Comparison of ENCODE assay signal across 25 cellular contexts in genomic region chr15:47407692-47408091, GRCh38.
A peak's percentile ranks its signal among the peaks of the same experiment; 100 is the strongest.
DNase-seq lines count a peak whose midpoint lies in the region; FAIRE-seq and TF ChIP-seq lines count a peak whose summit lies in the region.
"Had no signal": no experiment of that assay in that cellular context is flagged by ENCODE, and none has a peak within 500 bp of the region (broad histone marks: within the 10 kb centered on the region; RNA-seq: fewer than 3 reads in every experiment).

No MANE protein-coding gene starts in this region.

- no CpG with 5 or more reads among the region's 5 CpGs for WGBS in H9 (ENCODE audit: extremely low coverage, insufficient read length, low lambda C conversion rate)
- WGBS in H1 (ENCODE audit: extremely low coverage in 1 of 2, insufficient coverage in 1 of 2, insufficient read length in 1 of 2, insufficient replicate concordance in 2 of 2, low coverage in 1 of 2, low lambda C conversion rate in 2 of 2, missing lambda C conversion rate in 1 of 2), 2 experiments, result 67% methylated on average over 3 of the region's 5 CpGs; no CpG with 5 or more reads in 1 of the 2 experiments
- no CpG with 5 or more reads among the region's 5 CpGs for WGBS in mesendoderm (ENCODE audit: extremely low coverage, insufficient coverage, low lambda C conversion rate)
- WGBS in thyroid gland, 2 donors, result 96 to 97% methylated on average over 5 of the region's 5 CpGs

- peaks cover 0 to 3% (median 0%) of the 10 kb centered on the region in 3 experiments; a peak in 1 of 7 replicates for H3K36me3 Mint-ChIP-seq in H9 (ENCODE audit: insufficient read depth in 1 of 3, low read depth in 3 of 3)
- H3K36me3 Mint-ChIP-seq: CD4-positive, alpha-beta memory T cell had no signal

- FAIRE-seq in H1 (lab: Jason Lieb, UNC) (no peak), kidney (lab: Jason Lieb, UNC) (no peak)
- FAIRE-seq: GM18507, HepG2, RCC 7860 had no signal

- H3K4me2 ChIP-seq in H9 (ENCODE audit: insufficient read depth, insufficient read length, low read length) (no peak overlapping the region), H1 (ENCODE audit: insufficient read depth in 1 of 2, low read depth in 2 of 2, low read length in 2 of 2) (no peak overlapping the region), mesendoderm (ENCODE audit: low read length) (no peak overlapping the region), Karpas-422 (ENCODE audit: low read depth, low read length, poor library complexity, severe bottlenecking) (no peak overlapping the region)
- H3K4me2 ChIP-seq: BLaER1 treated with 17β-estradiol and CSF1 and Interleukin-3, amounts not matched to agents 10 nM and 100 nM had no signal

- TF ChIP-seq POLR2A in H1 (IDR thresholded peaks at IDR 0.05; ENCODE audit: control extremely low read depth in 1 of 2, low read depth in 2 of 2, low read length in 2 of 2), result no peak
- TF ChIP-seq POLR2A in thyroid gland (IDR thresholded peaks at IDR 0.05), result no peak

- TF ChIP-seq EP300 in H1 (IDR thresholded peaks at IDR 0.05; ENCODE audit: borderline replicate concordance in 1 of 2, low read depth in 2 of 2, low read length in 2 of 2), result no peak

- TF ChIP-seq CTCF in H9 (conservative IDR thresholded peaks at IDR 0.05), result peak; percentile 32; the same call in 1 of the 3 replicates
- TF ChIP-seq CTCF in H1 (IDR thresholded peaks at IDR 0.05; ENCODE audit: control extremely low read depth in 1 of 3, insufficient read depth in 1 of 3, low read depth in 1 of 3, low read length in 3 of 3), result peak; percentile 29 to 51 (median 40); a peak in 2 of 4 replicates
- TF ChIP-seq CTCF in kidney (IDR thresholded peaks at IDR 0.05; ENCODE audit: borderline replicate concordance, extremely low read depth, insufficient read depth), result no peak
- no peak for TF ChIP-seq CTCF in thyroid gland (IDR thresholded peaks at IDR 0.05)

- no peak overlapping the region for H3K18ac ChIP-seq in H9 (ENCODE audit: insufficient read length, low read depth, low read length)
- no peak overlapping the region for H3K18ac ChIP-seq in H1 (ENCODE audit: extremely low read depth, low read length)
- no peak overlapping the region for H3K18ac ChIP-seq in mesendoderm (ENCODE audit: low read length)

- no peaks in the 10 kb centered on the region for H3K79me2 ChIP-seq in H9 (ENCODE audit: insufficient read depth, low read length)
- H3K79me2 ChIP-seq in H1 (ENCODE audit: control insufficient read depth in 1 of 2, insufficient read depth in 2 of 2, low read length in 2 of 2), result no peaks in the 10 kb centered on the region
- H3K79me2 ChIP-seq in mesendoderm (ENCODE audit: control insufficient read depth, insufficient read depth, low read length), result no peaks in the 10 kb centered on the region
- H3K79me2 ChIP-seq in Karpas-422 (ENCODE audit: low read length), result no peaks in the 10 kb centered on the region

- H2BK120ac ChIP-seq in H9 (ENCODE audit: low read depth, low read length, poor library complexity, severe bottlenecking) (no peak overlapping the region), H1 (replicated peaks; ENCODE audit: low read depth, low read length) (no peak overlapping the region), mesendoderm (ENCODE audit: low read depth, low read length) (no peak overlapping the region)

- no peak overlapping the region for H2BK12ac ChIP-seq in H9 (ENCODE audit: insufficient read length, low read depth, low read length)
- H2BK12ac ChIP-seq in H1 (ENCODE audit: low read depth, low read length), result no peak overlapping the region; the same call in 1 of the 2 replicates

- no peaks in the 10 kb centered on the region for H3K9me3 Mint-ChIP-seq in H9
- H3K9me3 Mint-ChIP-seq: HFFc6 had no signal

- H2BK20ac ChIP-seq in H9 (ENCODE audit: low read depth, low read length, poor library complexity, severe bottlenecking), result no peak overlapping the region
- no peak overlapping the region for H2BK20ac ChIP-seq in H1 (ENCODE audit: low read length)

- H3K9ac ChIP-seq in H9 (ENCODE audit: extremely low read depth, insufficient read length, low read length) (no peak overlapping the region), NT2/D1 (ENCODE audit: insufficient read length, low read depth) (no peak overlapping the region), H1 (replicated peaks in 1 of 4; ENCODE audit: extremely low read depth in 1 of 4, low read depth in 3 of 4, low read length in 3 of 4) (no peak overlapping the region), mesendoderm (ENCODE audit: low read length) (no peak overlapping the region), kidney (ENCODE audit: low read length in 2 of 2) (no peak overlapping the region), Karpas-422 (ENCODE audit: low read length) (no peak overlapping the region)
- H3K9ac ChIP-seq: BLaER1 treated with 17β-estradiol and CSF1 and Interleukin-3, amounts not matched to agents 10 nM and 100 nM had no signal

- H3K9me3 ChIP-seq in H9 (ENCODE audit: control insufficient read depth, low read depth, low read length), result no peaks in the 10 kb centered on the region
- no peaks in the 10 kb centered on the region for H3K9me3 ChIP-seq in NT2/D1 (ENCODE audit: insufficient read depth, low read length)
- H3K9me3 ChIP-seq in H1 (ENCODE audit: insufficient read depth in 2 of 2, low read depth in 1 of 2, low read length in 1 of 2), result no peaks in the 10 kb centered on the region
- no peaks in the 10 kb centered on the region for H3K9me3 ChIP-seq in kidney (ENCODE audit: control insufficient read depth in 1 of 2, low read length in 2 of 2)
- no peaks in the 10 kb centered on the region for H3K9me3 ChIP-seq in thyroid gland
- H3K9me3 ChIP-seq in Karpas-422 (ENCODE audit: low read length), result peaks cover 26% of the 10 kb centered on the region
- H3K9me3 ChIP-seq: BLaER1 treated with 17β-estradiol and CSF1 and Interleukin-3, amounts not matched to agents 10 nM and 100 nM; Caco-2; SJSA1 had no signal

- peaks cover 6% of the 10 kb centered on the region for H3K27me3 Mint-ChIP-seq in H9 (ENCODE audit: low read depth)
- H3K27me3 Mint-ChIP-seq: CD4-positive, alpha-beta memory T cell had no signal

- CTCF ChIA-PET in H1 (lab: Charles Lee; ENCODE audit: partially characterized antibody), result interaction anchor here (0.6 to 1.3 kb wide), 5 partner anchors 13 to 1546 kb away, joined by 3 to 6 read pairs (median 3); no protein-coding TSS in a partner anchor

- H3K79me1 ChIP-seq in H9 (ENCODE audit: insufficient read depth, low read depth, low read length, poor library complexity, severe bottlenecking), result no peaks in the 10 kb centered on the region
- no peaks in the 10 kb centered on the region for H3K79me1 ChIP-seq in H1 (ENCODE audit: low read depth, low read length)
- H3K79me1 ChIP-seq in mesendoderm (ENCODE audit: low read length), result no peaks in the 10 kb centered on the region

- DNase-seq in H9 (peak; percentile 59), NT2/D1 (ENCODE audit: low read depth, low spot score) (peak; percentile 22), H1 (ENCODE audit: low read depth in 1 of 2, low spot score in 2 of 2) (peak; percentile 10 to 53), mesendoderm (peak; percentile 82), kidney (no peak), thyroid gland (no peak), Karpas-422 (no peak)
- DNase-seq: ACHN; Caco-2; CD4-positive, alpha-beta memory T cell; DMS153; GDM1; HFFc6; KG1; NCI-H1417; NCI-H1694 treated with DMSO at 0.1 percent for 48 hours; NCI-H2081 treated with DMSO at 0.1 percent for 48 hours; NCI-H510A; NK-92 treated with Interleukin-12 subunit alpha and Interleukin-12 subunit beta, amount 100 ng/mL, for 24 hours had no signal

- peaks cover 34 to 43% of the 10 kb centered on the region in 2 experiments for H3K4me1 Mint-ChIP-seq in H9
- H3K4me1 Mint-ChIP-seq: CD4-positive, alpha-beta memory T cell had no signal

- no peak overlapping the region for H3K27ac ChIP-seq in H9 (ENCODE audit: insufficient read length, low read depth, low read length)
- H3K27ac ChIP-seq in H1 (ENCODE audit: low read depth, low read length), result no peak overlapping the region
- no peak overlapping the region for H3K27ac ChIP-seq in mesendoderm (ENCODE audit: low read depth, low read length)
- no peak overlapping the region for H3K27ac ChIP-seq in kidney (ENCODE audit: low read depth in 2 of 2, low read length in 2 of 2)
- no peak overlapping the region for H3K27ac ChIP-seq in thyroid gland
- no peak overlapping the region for H3K27ac ChIP-seq in Karpas-422 (ENCODE audit: low read length)
- H3K27ac ChIP-seq: BLaER1 treated with 17β-estradiol and CSF1 and Interleukin-3, amounts not matched to agents 10 nM and 100 nM; HL-60; SJSA1 had no signal

- H3K23ac ChIP-seq in H9 (ENCODE audit: insufficient read length, low read depth, low read length), result no peak overlapping the region
- no peak overlapping the region for H3K23ac ChIP-seq in H1 (ENCODE audit: insufficient read length)
- no peak overlapping the region for H3K23ac ChIP-seq in mesendoderm (ENCODE audit: low read length)

- H3K14ac ChIP-seq in H9 (ENCODE audit: insufficient read depth, low read length) (no peak overlapping the region; the same call in 1 of the 2 replicates), H1 (ENCODE audit: insufficient read length) (no peak overlapping the region)

- no peak overlapping the region for H3K27ac Mint-ChIP-seq in H9
- H3K27ac Mint-ChIP-seq: CD4-positive, alpha-beta memory T cell; HFFc6 had no signal

- H4K91ac ChIP-seq in H9 (ENCODE audit: insufficient read length, low read depth, low read length) (no peak overlapping the region), H1 (replicated peaks; ENCODE audit: insufficient read length, low read length) (no peak overlapping the region)

- H2AK5ac ChIP-seq in H9 (ENCODE audit: insufficient read length, low read length) (no peak overlapping the region), H1 (ENCODE audit: low read depth, low read length) (no peak overlapping the region), mesendoderm (ENCODE audit: low read length) (no peak overlapping the region)

- H3K4me3 ChIP-seq in NT2/D1 (ENCODE audit: insufficient read length, low read depth) (no peak overlapping the region), H1 (ENCODE audit: extremely low read depth in 1 of 4, insufficient read depth in 2 of 4, low read depth in 3 of 4, low read length in 4 of 4) (no peak overlapping the region), mesendoderm (ENCODE audit: low read length) (no peak overlapping the region), kidney (ENCODE audit: low read length in 2 of 2) (no peak overlapping the region), thyroid gland (replicated peaks in 1 of 3) (no peak overlapping the region), Karpas-422 (ENCODE audit: low read length) (no peak overlapping the region)
- H3K4me3 ChIP-seq: BLaER1 treated with 17β-estradiol and CSF1 and Interleukin-3, amounts not matched to agents 10 nM and 100 nM; SJSA1 had no signal

- H2AFZ ChIP-seq in H9 (ENCODE audit: low read length) (no peak overlapping the region), H1 (ENCODE audit: low read length) (no peak overlapping the region), Karpas-422 (ENCODE audit: low read length) (no peak overlapping the region)

- H3K4me1 ChIP-seq in H9 (ENCODE audit: insufficient read depth, low read length) (peaks cover 8% of the 10 kb centered on the region), NT2/D1 (ENCODE audit: insufficient read depth, insufficient read length) (no peaks in the 10 kb centered on the region), H1 (replicated peaks in 1 of 4; ENCODE audit: control insufficient read depth in 3 of 4, insufficient read depth in 4 of 4, low read length in 3 of 4) (peaks cover 0 to 11% (median 3%) of the 10 kb centered on the region in 4 experiments; a peak in 3 of 7 replicates), mesendoderm (ENCODE audit: control insufficient read depth, low read depth, low read length) (peaks cover 15% of the 10 kb centered on the region), kidney (ENCODE audit: control insufficient read depth in 1 of 2, insufficient read depth in 1 of 2, low read depth in 1 of 2, low read length in 2 of 2) (no peaks in the 10 kb centered on the region), thyroid gland (peaks cover 25% of the 10 kb centered on the region in 2 donors), Karpas-422 (ENCODE audit: low read length) (no peaks in the 10 kb centered on the region)
- H3K4me1 ChIP-seq: Caco-2, SJSA1 had no signal

- H3K56ac ChIP-seq in H9 (ENCODE audit: insufficient read length, low read depth, low read length) (no peak overlapping the region), H1 (replicated peaks; ENCODE audit: insufficient read length, low read depth, low read length) (no peak overlapping the region), mesendoderm (ENCODE audit: low read length) (peak overlapping the region; percentile 34)

- no peak overlapping the region for H3T11ph ChIP-seq in H9 (ENCODE audit: low read length)

- intact Hi-C loops in kidney (cut with DNase I), result no loop called here
- intact Hi-C loops in thyroid gland (cut with DNase I), result no loop called here

- H4K5ac ChIP-seq in H9 (ENCODE audit: insufficient read length, low read depth, low read length) (no peak overlapping the region), H1 (ENCODE audit: insufficient read length, low read depth, low read length) (no peak overlapping the region), mesendoderm (ENCODE audit: low read length) (no peak overlapping the region)

- no peak overlapping the region; a peak in 1 of 5 replicates for H3K4me3 Mint-ChIP-seq in H9
- H3K4me3 Mint-ChIP-seq: CD4-positive, alpha-beta memory T cell; HFFc6 had no signal

- no peaks in the 10 kb centered on the region for H3K36me3 ChIP-seq in NT2/D1 (ENCODE audit: insufficient read depth, insufficient read length, low read length)
- H3K36me3 ChIP-seq in H1 (ENCODE audit: control insufficient read depth in 2 of 4, insufficient read depth in 4 of 4, low read length in 3 of 4), result no peaks in the 10 kb centered on the region
- no peaks in the 10 kb centered on the region for H3K36me3 ChIP-seq in mesendoderm (ENCODE audit: control insufficient read depth, insufficient read depth, low read length)
- H3K36me3 ChIP-seq in kidney (ENCODE audit: control insufficient read depth in 1 of 2, insufficient read depth in 2 of 2, low read length in 2 of 2), result no peaks in the 10 kb centered on the region
- no peaks in the 10 kb centered on the region for H3K36me3 ChIP-seq in thyroid gland
- no peaks in the 10 kb centered on the region for H3K36me3 ChIP-seq in Karpas-422 (ENCODE audit: insufficient read depth, low read length)
- H3K36me3 ChIP-seq: BLaER1 treated with 17β-estradiol and CSF1 and Interleukin-3, amounts not matched to agents 10 nM and 100 nM; SJSA1 had no signal

- POLR2A ChIA-PET in H1 (lab: Charles Lee; ENCODE audit: partially characterized antibody), result no interaction called here

- H4K8ac ChIP-seq in H9 (replicated peaks; ENCODE audit: insufficient read length, low read depth, low read length), result no peak overlapping the region
- H4K8ac ChIP-seq in H1 (ENCODE audit: extremely low read depth, insufficient read depth, low read length), result no peak overlapping the region
- H4K8ac ChIP-seq in mesendoderm (ENCODE audit: low read depth, low read length), result no peak overlapping the region

- no peaks in the 10 kb centered on the region for H3K9me2 ChIP-seq in Karpas-422 (replicated peaks; ENCODE audit: insufficient read depth, low read length)

- H2BK5ac ChIP-seq in H9 (ENCODE audit: insufficient read length, low read length) (no peak overlapping the region), H1 (ENCODE audit: low read depth, low read length) (no peak overlapping the region), mesendoderm (ENCODE audit: low read length) (no peak overlapping the region)

- H3K23me2 ChIP-seq in H9 (ENCODE audit: insufficient read length, low read depth, low read length, poor library complexity, severe bottlenecking) (no peaks in the 10 kb centered on the region), H1 (ENCODE audit: low read depth, low read length) (no peaks in the 10 kb centered on the region)

- H3K27me3 ChIP-seq in H9 (ENCODE audit: insufficient read depth, low read length) (no peaks in the 10 kb centered on the region), NT2/D1 (ENCODE audit: insufficient read depth, insufficient read length) (no peaks in the 10 kb centered on the region), H1 (replicated peaks in 1 of 4; ENCODE audit: control insufficient read depth in 3 of 4, extremely low read depth in 1 of 4, insufficient read depth in 3 of 4, low read length in 3 of 4) (no peaks in the 10 kb centered on the region), mesendoderm (ENCODE audit: insufficient read depth, low read length, poor library complexity) (no peaks in the 10 kb centered on the region), thyroid gland (no peaks in the 10 kb centered on the region), Karpas-422 (ENCODE audit: low read length) (no peaks in the 10 kb centered on the region)
- H3K27me3 ChIP-seq: BLaER1 treated with 17β-estradiol and CSF1 and Interleukin-3, amounts not matched to agents 10 nM and 100 nM; SJSA1 had no signal

- no peaks in the 10 kb centered on the region for H4K20me1 ChIP-seq in H9 (ENCODE audit: control insufficient read depth, insufficient read depth, insufficient read length)
- H4K20me1 ChIP-seq in H1 (replicated peaks in 1 of 2; ENCODE audit: control insufficient read depth in 1 of 2, insufficient read depth in 2 of 2, low read length in 2 of 2), result no peaks in the 10 kb centered on the region
- H4K20me1 ChIP-seq in Karpas-422 (ENCODE audit: insufficient read depth, low read depth, low read length), result no peaks in the 10 kb centered on the region
- H4K20me1 ChIP-seq: BLaER1 treated with 17β-estradiol and CSF1 and Interleukin-3, amounts not matched to agents 10 nM and 100 nM had no signal

- H2BK15ac ChIP-seq in H9 (ENCODE audit: low read depth, low read length) (no peak overlapping the region), H1 (ENCODE audit: low read length) (0 out of 2 replicates have a peak overlapping the region, but pooled peaks have one; percentile 76), mesendoderm (replicated peaks; ENCODE audit: low read depth) (no peak overlapping the region)

- peak; percentile 66 for TF ChIP-seq RAD21 in H1 (IDR thresholded peaks at IDR 0.05 in 1 of 2, conservative IDR thresholded peaks at IDR 0.05 in 1 of 2; ENCODE audit: low read depth in 2 of 2, low read length in 2 of 2)

- H3K4ac ChIP-seq in H9 (ENCODE audit: low read depth, low read length) (no peak overlapping the region), H1 (replicated peaks; ENCODE audit: insufficient read length, low read depth, low read length) (no peak overlapping the region), mesendoderm (ENCODE audit: low read depth, low read length) (no peak overlapping the region)

Comparison
In these comparisons a context has a peak if more than half of its experiments do, and no peak if none do; other contexts are left out.
1. DNase-seq: peak in H9 (single experiment), NT2/D1 (single experiment), H1 (2 of 2) and mesendoderm (single experiment); none in kidney (single experiment), thyroid gland (0 of 2) and Karpas-422 (single experiment).
2. CTCF ChIP-seq: peak in H9 (single experiment) and H1 (3 of 3); none in kidney (single experiment) and thyroid gland (0 of 6).